1 cellular context compared by ENCODE assay signal in genomic region chr12:65798903-65799302, GRCh38.
TF ChIP-seq lines count a peak whose summit lies in the region.

No MANE protein-coding gene starts in this region.

TF ChIP-seq in H1, 55 proteins besides CTCF, POLR2A, EP300 and RAD21:
- TF ChIP-seq MAX (IDR thresholded peaks at IDR 0.05), result peak; percentile 80
- TF ChIP-seq SAP30 (IDR thresholded peaks at IDR 0.05; ENCODE audit: insufficient read depth, insufficient replicate concordance, low read length), result no peak
- no peak for TF ChIP-seq CTBP2 (IDR thresholded peaks at IDR 0.05; ENCODE audit: borderline replicate concordance, insufficient read depth, insufficient read length, low read length)
- TF ChIP-seq SP1 (IDR thresholded peaks at IDR 0.05; ENCODE audit: low read depth, low read length), result no peak
- TF ChIP-seq KDM5A (IDR thresholded peaks at IDR 0.05; ENCODE audit: low read length), result no peak
- no peak for TF ChIP-seq ASH2L (IDR thresholded peaks at IDR 0.05; ENCODE audit: low read length)
- no peak for TF ChIP-seq ZNF274 (IDR thresholded peaks at IDR 0.05; ENCODE audit: borderline replicate concordance, extremely low read depth, low read length)
- TF ChIP-seq CREB1 (IDR thresholded peaks at IDR 0.05), result no peak
- TF ChIP-seq ATF2 (IDR thresholded peaks at IDR 0.05; ENCODE audit: low read length), result no peak
- TF ChIP-seq POLR2AphosphoS5 (IDR thresholded peaks at IDR 0.05; ENCODE audit: low read depth, low read length), result no peak
- TF ChIP-seq YY1 (IDR thresholded peaks at IDR 0.05; ENCODE audit: low read depth, low read length), result no peak
- TF ChIP-seq CHD1 (IDR thresholded peaks at IDR 0.05; ENCODE audit: low read depth, low read length), result no peak
- no peak for TF ChIP-seq SIX5 (IDR thresholded peaks at IDR 0.05; ENCODE audit: low read depth, low read length)
- peak; percentile 63 for TF ChIP-seq E2F6 (IDR thresholded peaks at IDR 0.05)
- TF ChIP-seq KDM1A (IDR thresholded peaks at IDR 0.05; ENCODE audit: borderline replicate concordance, low read length), result no peak
- TF ChIP-seq TEAD4 (IDR thresholded peaks at IDR 0.05; ENCODE audit: low read depth, low read length), result no peak
- TF ChIP-seq USF2 (IDR thresholded peaks at IDR 0.05; ENCODE audit: low read length), result no peak
